In genomic region chrX:20585782-20586181, GRCh38 we compare ENCODE assay signal across 21 cellular contexts.
DNase-seq lines count a peak whose midpoint lies in the region; ATAC-seq and TF ChIP-seq lines count a peak whose summit lies in the region.
"Had no signal": no experiment of that assay in that cellular context is flagged by ENCODE, and none has a peak within 500 bp of the region (broad histone marks: within the 10 kb centered on the region; RNA-seq: fewer than 3 reads in every experiment).

No MANE protein-coding gene starts in this region.

- H3K79me2 ChIP-seq in GM23248 (ENCODE audit: insufficient read depth): no peaks in the 10 kb centered on the region

- in situ Hi-C loops in GM23248 (cut with MboI): no loop called here

- no peak overlapping the region for H3K27ac ChIP-seq in GM23248
- H3K27ac ChIP-seq in mesodermal cell (ENCODE audit: low read depth, low read length, severe bottlenecking): peak overlapping the region; percentile 45
- H3K27ac ChIP-seq in left ventricle myocardium inferior (replicated peaks): no peak overlapping the region
- H3K27ac ChIP-seq: SJSA1 had no signal

- ATAC-seq in HG03460 (IDR thresholded peaks at IDR 0.05; ENCODE audit: unreplicated experiment): no peak
- ATAC-seq: HCT116, Right ventricle myocardium inferior had no signal

- no peaks in the 10 kb centered on the region for H4K20me1 ChIP-seq in GM23248 (ENCODE audit: insufficient read depth)

- TF ChIP-seq CTCF in AG10803 (conservative IDR thresholded peaks at IDR 0.05; ENCODE audit: low read length): no peak
- no peak for TF ChIP-seq CTCF in fibroblast of pulmonary artery (IDR thresholded peaks at IDR 0.05; ENCODE audit: low read length, missing control alignments)
- TF ChIP-seq CTCF in BE2C (IDR thresholded peaks at IDR 0.05; ENCODE audit: low read depth, low read length): no peak
- TF ChIP-seq CTCF in left ventricle myocardium inferior (IDR thresholded peaks at IDR 0.05; ENCODE audit: borderline replicate concordance): no peak

- 50 to 59% methylated on average over 2 of the region's 2 CpGs for WGBS in GM23248 (ENCODE audit: low coverage in 1 of 2, low lambda C conversion rate in 2 of 2, missing lambda C conversion rate in 2 of 2), 2 experiments
- WGBS in mesodermal cell (ENCODE audit: insufficient coverage in 2 of 2), 2 experiments: 11 to 20% methylated on average over 1 of the region's 2 CpGs

- peak; percentile 3 for DNase-seq in AG10803 (ENCODE audit: low read depth)
- DNase-seq in GM23248: peak; percentile 1
- DNase-seq in fibroblast of pulmonary artery (ENCODE audit: low read depth): peak; percentile 1
- no peak for DNase-seq in ureter (ENCODE audit: low spot score)
- DNase-seq in BE2C: no peak
- no peak for DNase-seq in left ventricle myocardium inferior
- DNase-seq: CD4-positive, CD25-positive, alpha-beta regulatory T cell; COR-L47; DMS 273 treated with DMSO at 0.1 percent for 48 hours; DMS79 treated with DMSO at 0.1 percent for 48 hours; NCI-H1105; NCI-H146; NCI-H2029; NCI-H345; NCI-H524; NCI-H82 had no signal

- no peaks in the 10 kb centered on the region for H3F3A ChIP-seq in GM23248 (ENCODE audit: insufficient read depth)

- H3K27me3 ChIP-seq in GM23248 (replicated peaks; ENCODE audit: insufficient read depth) (no peaks in the 10 kb centered on the region), BE2C (no peaks in the 10 kb centered on the region), left ventricle myocardium inferior (ENCODE audit: low read depth) (no peaks in the 10 kb centered on the region)
- H3K27me3 ChIP-seq: SJSA1 had no signal

- H3K9me3 ChIP-seq in GM23248 (ENCODE audit: low read depth): no peaks in the 10 kb centered on the region
- no peaks in the 10 kb centered on the region for H3K9me3 ChIP-seq in mesodermal cell (ENCODE audit: control insufficient read depth, low read length)
- no peaks in the 10 kb centered on the region for H3K9me3 ChIP-seq in BE2C
- peaks cover 7% of the 10 kb centered on the region for H3K9me3 ChIP-seq in left ventricle myocardium inferior (replicated peaks)
- H3K9me3 ChIP-seq: SJSA1 had no signal

- intact Hi-C loops in left ventricle myocardium inferior (cut with micrococcal nuclease): no loop called here

- H3K9ac ChIP-seq in GM23248: no peak overlapping the region

- no peak overlapping the region for H2AFZ ChIP-seq in GM23248

- H3K4me1 ChIP-seq in GM23248 (ENCODE audit: insufficient read depth) (no peaks in the 10 kb centered on the region), mesodermal cell (ENCODE audit: control insufficient read depth, insufficient read depth, low read length, poor library complexity, severe bottlenecking) (peaks cover 9% of the 10 kb centered on the region), BE2C (no peaks in the 10 kb centered on the region), left ventricle myocardium inferior (no peaks in the 10 kb centered on the region)
- H3K4me1 ChIP-seq: SJSA1 had no signal

- no peaks in the 10 kb centered on the region for H3K9me2 ChIP-seq in GM23248 (ENCODE audit: insufficient read depth)

- H3K36me3 ChIP-seq in GM23248 (ENCODE audit: low read depth) (no peaks in the 10 kb centered on the region), mesodermal cell (ENCODE audit: control insufficient read depth, insufficient read depth, low read length) (no peaks in the 10 kb centered on the region), BE2C (no peaks in the 10 kb centered on the region), left ventricle myocardium inferior (no peaks in the 10 kb centered on the region)
- H3K36me3 ChIP-seq: SJSA1 had no signal

- H3K4me3 ChIP-seq in AG10803 (ENCODE audit: low read length) (no peak overlapping the region), GM23248 (no peak overlapping the region), fibroblast of pulmonary artery (replicated peaks; ENCODE audit: low read depth, low read length) (no peak overlapping the region), mesodermal cell (ENCODE audit: extremely low read depth, insufficient read depth, low read length, poor library complexity, severe bottlenecking) (no peak overlapping the region), BE2C (ENCODE audit: low read depth, low read length) (no peak overlapping the region), left ventricle myocardium inferior (no peak overlapping the region)
- H3K4me3 ChIP-seq: SJSA1 had no signal

- no peak overlapping the region for H3K4me2 ChIP-seq in GM23248 (ENCODE audit: unreplicated experiment)

Comparison
In these comparisons a context has a peak if more than half of its experiments do, and no peak if none do; other contexts are left out.
1. DNase-seq: peak in AG10803 (single experiment), GM23248 (single experiment) and fibroblast of pulmonary artery (single experiment); none in ureter (single experiment), BE2C (single experiment) and left ventricle myocardium inferior (single experiment).